ENCODE assay signal across 8 cellular contexts in the genomic region with DNA sequence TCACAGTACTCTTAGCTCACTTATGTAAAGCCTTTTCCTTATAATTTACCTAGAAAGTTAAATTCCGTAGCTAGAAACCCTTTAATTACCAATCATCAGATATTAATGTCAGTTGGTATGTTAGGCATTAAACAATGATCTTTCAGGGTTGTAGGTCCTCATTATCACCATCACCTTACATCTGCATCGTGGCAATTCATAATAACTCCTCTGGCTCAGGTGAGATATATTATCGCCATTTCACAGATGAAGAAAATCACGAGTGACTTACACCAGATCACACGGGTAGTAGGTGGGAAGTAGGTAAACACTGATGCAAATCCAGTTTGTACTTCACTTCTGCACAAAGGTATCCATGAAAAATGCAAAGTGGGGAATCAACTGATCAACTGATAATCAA.
DNase-seq lines count a peak whose midpoint lies in the region; ATAC-seq and TF ChIP-seq lines count a peak whose summit lies in the region.

No MANE protein-coding gene starts in this region.

- H3K27ac ChIP-seq in brain microvascular endothelial cell (peak overlapping the region; percentile 79), mucosa of rectum (ENCODE audit: low read depth in 2 of 2, low read length in 2 of 2) (peak overlapping the region; percentile 94)

- no peaks in the 10 kb centered on the region for H3K9me3 ChIP-seq in mucosa of rectum (ENCODE audit: control insufficient read depth in 2 of 2, low read length in 2 of 2)

- peak; percentile 3 for ATAC-seq in HG03108 (IDR thresholded peaks at IDR 0.05; ENCODE audit: unreplicated experiment)

- H3K36me3 ChIP-seq in GM06990 (ENCODE audit: control insufficient read depth, insufficient read depth, low read length) (no peaks in the 10 kb centered on the region), brain microvascular endothelial cell (replicated peaks) (peaks cover 4% of the 10 kb centered on the region), mucosa of rectum (ENCODE audit: control insufficient read depth in 2 of 2, insufficient read depth in 2 of 2, low read length in 2 of 2) (peaks cover 0 to 3% of the 10 kb centered on the region in 2 donors)

- peak overlapping the region; percentile 85 to 98 for H3K9ac ChIP-seq in mucosa of rectum (ENCODE audit: low read depth in 1 of 2, low read length in 2 of 2)

- peak overlapping the region; percentile 88 for H3K4me3 ChIP-seq in GM06990 (replicated peaks; ENCODE audit: low read depth, low read length)
- H3K4me3 ChIP-seq in brain microvascular endothelial cell (ENCODE audit: low read depth, low read length): peak overlapping the region; percentile 87
- H3K4me3 ChIP-seq in mucosa of rectum (ENCODE audit: low read length in 2 of 2): peak overlapping the region; percentile 79 to 81

- in situ Hi-C loops in brain microvascular endothelial cell (cut with HindIII; ENCODE audit: low pct_ligation_motif_present, low sequenced_read_pairs): no loop called here

- DNase-seq in GM06990 (ENCODE audit: extremely low read depth, insufficient read length): no peak
- no peak for DNase-seq in brain microvascular endothelial cell
- no peak for DNase-seq in NCI-H1048 (lab: John Stamatoyannopoulos, UW)
- DNase-seq in iPS-NIHi7 (ENCODE audit: extremely low spot score): no peak
- DNase-seq in NOMO-1 treated with DMSO at 0.1 percent for 48 hours (lab: John Stamatoyannopoulos, UW; ENCODE audit: unreplicated experiment): no peak
- no peak for DNase-seq in hepatic stellate cell (ENCODE audit: low spot score)

- H3K4me1 ChIP-seq in mucosa of rectum (ENCODE audit: control insufficient read depth in 2 of 2, insufficient read depth in 2 of 2, low read length in 2 of 2): peaks cover 8 to 11% of the 10 kb centered on the region in 2 donors

- no peak for TF ChIP-seq CTCF in GM06990 (IDR thresholded peaks at IDR 0.05; ENCODE audit: insufficient read depth, low read length, poor library complexity, severe bottlenecking)
- no peak for TF ChIP-seq CTCF in brain microvascular endothelial cell (IDR thresholded peaks at IDR 0.05; ENCODE audit: low read depth, low read length, missing control alignments)

- no peaks in the 10 kb centered on the region for H3K27me3 ChIP-seq in GM06990 (replicated peaks; ENCODE audit: control insufficient read depth, insufficient read depth, low read length)
- H3K27me3 ChIP-seq in brain microvascular endothelial cell (replicated peaks): no peaks in the 10 kb centered on the region
- H3K27me3 ChIP-seq in mucosa of rectum (ENCODE audit: control insufficient read depth in 2 of 2, insufficient read depth in 2 of 2, low read length in 2 of 2): no peaks in the 10 kb centered on the region
